Comparison of ENCODE assay signal across 8 cellular contexts in the genomic region with DNA sequence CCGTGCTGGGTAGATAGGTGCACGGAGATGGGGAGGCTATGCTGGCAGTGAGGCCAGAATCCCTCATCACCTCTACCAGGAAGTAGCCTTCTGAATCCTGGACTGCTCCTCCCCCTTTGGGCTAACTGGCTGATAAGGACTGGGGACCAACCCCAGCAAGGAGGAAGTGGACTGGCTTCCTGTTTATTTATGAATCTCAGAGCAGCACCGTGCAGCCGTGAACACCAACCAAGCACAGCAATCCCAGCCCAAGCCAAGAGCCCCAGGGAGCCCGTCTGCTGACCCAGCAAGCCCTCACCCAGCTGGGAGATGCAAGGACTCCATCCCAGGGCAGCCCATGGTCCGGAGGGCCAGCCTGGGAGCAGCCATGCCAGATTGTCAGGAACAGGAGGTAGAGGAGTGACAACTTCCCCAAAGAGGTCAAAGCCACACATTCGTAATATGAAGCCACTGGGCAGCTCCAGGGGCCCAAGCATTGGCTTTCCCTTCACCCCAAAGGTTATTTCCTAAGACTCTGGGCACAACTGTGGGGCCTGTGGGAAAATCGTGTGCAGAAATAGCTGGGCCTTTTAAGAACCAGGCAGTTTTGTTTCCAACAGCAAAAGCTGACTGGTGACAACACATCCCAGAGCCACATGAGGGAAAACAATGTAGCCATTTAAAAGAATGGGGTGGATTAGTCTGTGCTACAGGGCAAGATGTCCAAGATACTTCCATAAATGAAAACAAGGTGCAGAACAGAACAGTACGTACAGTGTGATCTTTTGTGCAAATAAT. TPM values are rescaled to one million over a fixed set of nuclear protein-coding genes. Genes with fewer than 3 reads are reported as not detected.
DNase-seq lines count a peak whose midpoint lies in the region; ATAC-seq and TF ChIP-seq lines count a peak whose summit lies in the region.

No MANE protein-coding gene starts in this region.

- peak; percentile 52 to 57 for ATAC-seq in natural killer cell treated with Interleukin-12 subunit alpha and Interleukin-12 subunit beta and Interleukin-15 and Interleukin-18, amount 100 ng/mL, for 72 hours
- ATAC-seq in HG02884 (IDR thresholded peaks at IDR 0.05; ENCODE audit: unreplicated experiment): no peak

- H3K4me1 Mint-ChIP-seq in natural killer cell treated with Interleukin-12 subunit alpha and Interleukin-12 subunit beta and Interleukin-15 and Interleukin-18, amount 100 ng/mL, for 72 hours (ENCODE audit: low read depth in 2 of 2): peaks cover 51% of the 10 kb centered on the region in 2 donors

- peak overlapping the region; percentile 82 for H3K4me3 Mint-ChIP-seq in natural killer cell treated with Interleukin-12 subunit alpha and Interleukin-12 subunit beta and Interleukin-15 and Interleukin-18, amount 100 ng/mL, for 72 hours

- H3K9me3 Mint-ChIP-seq in natural killer cell treated with Interleukin-12 subunit alpha and Interleukin-12 subunit beta and Interleukin-15 and Interleukin-18, amount 100 ng/mL, for 72 hours: no peaks in the 10 kb centered on the region

- H3K36me3 Mint-ChIP-seq in natural killer cell treated with Interleukin-12 subunit alpha and Interleukin-12 subunit beta and Interleukin-15 and Interleukin-18, amount 100 ng/mL, for 72 hours: no peaks in the 10 kb centered on the region

- peak; percentile 90 for DNase-seq in GM12865 (ENCODE audit: low read depth)
- DNase-seq in NOMO-1 treated with DMSO at 0.1 percent for 48 hours (lab: John Stamatoyannopoulos, UW; ENCODE audit: unreplicated experiment): peak; percentile 75
- DNase-seq in dermis blood vessel endothelial cell: peak; percentile 40
- no peak for DNase-seq in natural killer cell treated with Interleukin-12 subunit alpha and Interleukin-12 subunit beta and Interleukin-15 and Interleukin-18, amount 100 ng/mL, for 72 hours (ENCODE audit: low spot score)
- DNase-seq in stimulated activated CD8-positive, alpha-beta memory T cell treated with anti-CD3 and anti-CD28 coated beads, Interleukin-4, amount 100 ng/mL, for 48 hours: no peak
- DNase-seq in activated CD4-positive, CD25-positive, alpha-beta regulatory T cell treated with anti-CD3 and anti-CD28 coated beads, Interleukin-2, amount 50 U/mL, for 72 hours: no peak
- DNase-seq in NCI-H510A treated with DMSO at 0.1 percent for 48 hours (lab: John Stamatoyannopoulos, UW): no peak

- TF ChIP-seq CTCF in GM12865 (IDR thresholded peaks at IDR 0.05; ENCODE audit: insufficient read depth, low read depth, low read length, missing control alignments): no peak

- H3K4me3 ChIP-seq in GM12865 (ENCODE audit: low read depth, low read length): peak overlapping the region; percentile 59

- peak overlapping the region; percentile 97 to 98 for H3K27ac Mint-ChIP-seq in natural killer cell treated with Interleukin-12 subunit alpha and Interleukin-12 subunit beta and Interleukin-15 and Interleukin-18, amount 100 ng/mL, for 72 hours

- no peaks in the 10 kb centered on the region for H3K27me3 Mint-ChIP-seq in natural killer cell treated with Interleukin-12 subunit alpha and Interleukin-12 subunit beta and Interleukin-15 and Interleukin-18, amount 100 ng/mL, for 72 hours

RNA-seq across cellular contexts. Expression of a gene that starts 23.9 kb away (rescaled TPM):
- 171 and 197 TPM in 2 replicates for total RNA-seq in dermis blood vessel endothelial cell
- 100 to 1,000 TPM; 229 to 233 TPM for total RNA-seq in natural killer cell treated with Interleukin-12 subunit alpha and Interleukin-12 subunit beta and Interleukin-15 and Interleukin-18, amount 100 ng/mL, for 72 hours

RNA-seq across cellular contexts. Expression of a gene that starts 28.7 kb away (rescaled TPM):
- total RNA-seq in dermis blood vessel endothelial cell: 11.4 and 15.9 TPM in 2 replicates
- total RNA-seq in natural killer cell treated with Interleukin-12 subunit alpha and Interleukin-12 subunit beta and Interleukin-15 and Interleukin-18, amount 100 ng/mL, for 72 hours: 10 to 100 TPM; 20.1 to 22.3 TPM

Comparison
In these comparisons a context has a peak if more than half of its experiments do, and no peak if none do; other contexts are left out.
1. DNase-seq: peak in GM12865 (single experiment), NOMO-1 treated with DMSO at 0.1 percent for 48 hours (single experiment) and dermis blood vessel endothelial cell (single experiment); none in natural killer cell treated with Interleukin-12 subunit alpha and Interleukin-12 subunit beta and Interleukin-15 and Interleukin-18, amount 100 ng/mL, for 72 hours (single experiment), stimulated activated CD8-positive, alpha-beta memory T cell treated with anti-CD3 and anti-CD28 coated beads, Interleukin-4, amount 100 ng/mL, for 48 hours (single experiment), activated CD4-positive, CD25-positive, alpha-beta regulatory T cell treated with anti-CD3 and anti-CD28 coated beads, Interleukin-2, amount 50 U/mL, for 72 hours (single experiment) and NCI-H510A treated with DMSO at 0.1 percent for 48 hours (single experiment).